In genomic region chr20:59835448-59836395, GRCh38 we compare ENCODE assay signal across 9 cellular contexts.
DNase-seq lines count a peak whose midpoint lies in the region; ATAC-seq and TF ChIP-seq lines count a peak whose summit lies in the region.
"Had no signal": no experiment of that assay in that cellular context is flagged by ENCODE, and none has a peak within 500 bp of the region (broad histone marks: within the 10 kb centered on the region; RNA-seq: fewer than 3 reads in every experiment).

No MANE protein-coding gene starts in this region.

- intact Hi-C loops in left ventricle myocardium superior (cut with micrococcal nuclease) (no loop called here), gastrocnemius medialis (cut with DNase I; ENCODE audit: low total_unique reads) (no loop called here)

- DNase-seq in Kasumi-1 (lab: John Stamatoyannopoulos, UW) (peak; percentile 29 to 30), left ventricle myocardium superior (peak; percentile 62), gastrocnemius medialis (no peak)
- no peak for DNase-seq in stimulated activated naive CD8-positive, alpha-beta T cell treated with anti-CD3 and anti-CD28 coated beads, Interleukin-15, amount 100 ng/mL, for 72 hours

- peak overlapping the region in 3 of 4 donors; percentile 14 to 17 (median 16) for H3K4me3 ChIP-seq in gastrocnemius medialis

- ATAC-seq in SK-N-SH treated with all-trans-retinoic acid at 6 μM for 48 hours = peak; percentile 97
- ATAC-seq in left ventricle myocardium superior = peak; percentile 75
- peak in 1 of 2 donors; percentile 33 for ATAC-seq in gastrocnemius medialis
- ATAC-seq in GM19395 (IDR thresholded peaks at IDR 0.05; ENCODE audit: unreplicated experiment) = no peak
- no peak for ATAC-seq in stimulated activated naive CD8-positive, alpha-beta T cell treated with anti-CD3 and anti-CD28 coated beads, Interleukin-15, amount 100 ng/mL, for 72 hours
- ATAC-seq in GM21528 (IDR thresholded peaks at IDR 0.05; ENCODE audit: low FRiP score, unreplicated experiment) = no peak
- ATAC-seq in HG02588 (IDR thresholded peaks at IDR 0.05; ENCODE audit: unreplicated experiment) = no peak

- no peaks in the 10 kb centered on the region for H3K9me3 Mint-ChIP-seq in stimulated activated naive CD8-positive, alpha-beta T cell treated with anti-CD3 and anti-CD28 coated beads, Interleukin-15, amount 100 ng/mL, for 72 hours
- H3K9me3 Mint-ChIP-seq: dendritic cell treated with granulocyte-macrophage colony-stimulating factor and Interleukin-4, amounts not matched to agents 40 ng/mL and 50 ng/mL, for 4 days had no signal

- H3K27me3 Mint-ChIP-seq in stimulated activated naive CD8-positive, alpha-beta T cell treated with anti-CD3 and anti-CD28 coated beads, Interleukin-15, amount 100 ng/mL, for 72 hours = peaks cover 35% of the 10 kb centered on the region

- H3K27me3 ChIP-seq in gastrocnemius medialis = peaks cover 0 to 8% (median 0%) of the 10 kb centered on the region in 3 donors

- in situ Hi-C loops in gastrocnemius medialis (cut with MboI; ENCODE audit: low sequenced_read_pairs in 4 of 4) = no loop called here

- peaks cover 4 to 21% of the 10 kb centered on the region in 2 donors for H3K4me1 ChIP-seq in gastrocnemius medialis

- no peaks in the 10 kb centered on the region for H3K36me3 ChIP-seq in gastrocnemius medialis

- peak overlapping the region in 1 of 2 donors; percentile 60 for H3K27ac Mint-ChIP-seq in stimulated activated naive CD8-positive, alpha-beta T cell treated with anti-CD3 and anti-CD28 coated beads, Interleukin-15, amount 100 ng/mL, for 72 hours
- H3K27ac Mint-ChIP-seq: dendritic cell treated with granulocyte-macrophage colony-stimulating factor and Interleukin-4, amounts not matched to agents 40 ng/mL and 50 ng/mL, for 4 days had no signal

- no peak for TF ChIP-seq CTCF in gastrocnemius medialis (IDR thresholded peaks at IDR 0.05 in 4 of 5, conservative IDR thresholded peaks at IDR 0.05 in 1 of 5)

- no peak overlapping the region for H3K4me3 Mint-ChIP-seq in stimulated activated naive CD8-positive, alpha-beta T cell treated with anti-CD3 and anti-CD28 coated beads, Interleukin-15, amount 100 ng/mL, for 72 hours
- H3K4me3 Mint-ChIP-seq: dendritic cell treated with granulocyte-macrophage colony-stimulating factor and Interleukin-4, amounts not matched to agents 40 ng/mL and 50 ng/mL, for 4 days had no signal

- TF ChIP-seq POLR2A in gastrocnemius medialis (IDR thresholded peaks at IDR 0.05) = no peak

- H3K4me1 Mint-ChIP-seq in stimulated activated naive CD8-positive, alpha-beta T cell treated with anti-CD3 and anti-CD28 coated beads, Interleukin-15, amount 100 ng/mL, for 72 hours = peaks cover 7% of the 10 kb centered on the region

- no peaks in the 10 kb centered on the region for H3K9me3 ChIP-seq in gastrocnemius medialis

- H3K27ac ChIP-seq in gastrocnemius medialis = no peak overlapping the region

TF ChIP-seq in SK-N-SH treated with all-trans-retinoic acid at 6 μM for 48 hours, 23 proteins besides CTCF, POLR2A, EP300 and RAD21:
- no peak for TF ChIP-seq RARB (CRISPR knock-in tag; IDR thresholded peaks at IDR 0.05)
- no peak for TF ChIP-seq PATZ1 (CRISPR knock-in tag; IDR thresholded peaks at IDR 0.05; ENCODE audit: borderline replicate concordance)
- TF ChIP-seq ZNF8 (CRISPR knock-in tag; IDR thresholded peaks at IDR 0.05) = no peak
- TF ChIP-seq ESRRG (CRISPR knock-in tag; IDR thresholded peaks at IDR 0.05) = no peak
- no peak for TF ChIP-seq TCF4 (CRISPR knock-in tag; IDR thresholded peaks at IDR 0.05; ENCODE audit: borderline replicate concordance)
- TF ChIP-seq CSRNP3 (CRISPR knock-in tag; IDR thresholded peaks at IDR 0.05) = no peak
- no peak for TF ChIP-seq TSHZ2 (CRISPR knock-in tag; IDR thresholded peaks at IDR 0.05)
- no peak for TF ChIP-seq SNAI2 (CRISPR knock-in tag; IDR thresholded peaks at IDR 0.05)
- no peak for TF ChIP-seq ZC3H10 (CRISPR knock-in tag; IDR thresholded peaks at IDR 0.05)
- TF ChIP-seq ZFP30 (CRISPR knock-in tag; IDR thresholded peaks at IDR 0.05) = no peak

Comparison
In these comparisons a context has a peak if more than half of its experiments do, and no peak if none do; other contexts are left out.
1. DNase-seq: peak in Kasumi-1 (2 of 2) and left ventricle myocardium superior (single experiment); none in gastrocnemius medialis (0 of 2) and stimulated activated naive CD8-positive, alpha-beta T cell treated with anti-CD3 and anti-CD28 coated beads, Interleukin-15, amount 100 ng/mL, for 72 hours (0 of 2).
2. ATAC-seq: peak in SK-N-SH treated with all-trans-retinoic acid at 6 μM for 48 hours (single experiment) and left ventricle myocardium superior (single experiment); none in GM19395 (single experiment), stimulated activated naive CD8-positive, alpha-beta T cell treated with anti-CD3 and anti-CD28 coated beads, Interleukin-15, amount 100 ng/mL, for 72 hours (single experiment), GM21528 (single experiment) and HG02588 (single experiment).